Comparison of ENCODE assay signal across 8 cellular contexts in the genomic region with DNA sequence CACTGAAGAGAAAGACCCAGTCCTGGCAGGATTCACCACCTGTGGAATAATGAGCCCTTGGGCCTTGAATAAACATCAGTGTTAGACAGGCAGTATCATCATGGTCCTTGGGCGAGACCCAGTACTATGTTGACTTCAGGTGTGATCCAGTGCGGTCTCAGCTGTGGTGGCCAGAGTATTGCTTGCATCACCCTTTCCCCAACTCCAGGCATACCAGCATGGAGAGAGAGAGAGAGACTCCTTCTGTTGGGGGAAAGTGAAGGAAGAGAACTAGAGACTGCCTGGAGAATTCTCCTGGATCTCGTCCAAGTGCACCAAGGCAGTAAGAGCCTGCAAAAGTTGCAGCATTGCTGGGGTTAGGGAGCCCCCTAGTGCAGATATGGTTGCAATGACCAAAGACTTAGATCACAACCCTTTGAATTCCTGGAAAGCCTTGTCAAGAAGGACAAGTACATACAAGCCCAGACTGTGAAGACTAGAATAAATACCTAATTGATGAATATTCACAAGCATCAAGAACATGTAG.
DNase-seq lines count a peak whose midpoint lies in the region; ATAC-seq, FAIRE-seq and TF ChIP-seq lines count a peak whose summit lies in the region.

No MANE protein-coding gene starts in this region.

- peaks cover 0 to 8% (median 5%) of the 10 kb centered on the region in 3 donors for H3K27me3 Mint-ChIP-seq in CD14-positive monocyte (ENCODE audit: low read depth in 3 of 3)

- H3K9me3 Mint-ChIP-seq in CD14-positive monocyte: peaks cover 0 to 7% (median 2%) of the 10 kb centered on the region in 7 donors

- no peak for ATAC-seq in HG02938 (IDR thresholded peaks at IDR 0.05; ENCODE audit: unreplicated experiment)

- H3K36me3 ChIP-seq in bronchial epithelial cell (ENCODE audit: control insufficient read depth, insufficient read depth, low read length): no peaks in the 10 kb centered on the region

- no peaks in the 10 kb centered on the region for H3K27me3 ChIP-seq in bronchial epithelial cell (ENCODE audit: control insufficient read depth, insufficient read depth, low read length)

- TF ChIP-seq CTCF in CD14-positive monocyte (IDR thresholded peaks at IDR 0.05) (peak; percentile 41), bronchial epithelial cell (IDR thresholded peaks at IDR 0.05; ENCODE audit: insufficient read depth, low read length, severe bottlenecking) (peak; percentile 68)

- peak; percentile 40 for FAIRE-seq in bronchial epithelial cell (lab: Jason Lieb, UNC)

- DNase-seq in CD14-positive monocyte (ENCODE audit: low spot score) (peak; percentile 47), H4 (ENCODE audit: low spot score) (peak; percentile 72), NCI-H2081 (lab: John Stamatoyannopoulos, UW) (peak; percentile 40 to 75), T1000 (lab: John Stamatoyannopoulos, UW) (peak; percentile 13), bronchial epithelial cell (ENCODE audit: low read depth) (peak; percentile 95), left kidney (ENCODE audit: low read depth, low spot score) (peak; percentile 84)
- peak in 2 of 3 donors; percentile 4 to 10 for DNase-seq in stimulated activated CD4-positive, alpha-beta T cell treated with anti-CD3 and anti-CD28 coated beads, TNF-alpha, amount 100 ng/mL, for 48 hours (ENCODE audit: low read depth in 3 of 3)

- H3K27ac Mint-ChIP-seq in CD14-positive monocyte: no peak overlapping the region

- H3K4me3 Mint-ChIP-seq in CD14-positive monocyte: no peak overlapping the region

- intact Hi-C loops in CD14-positive monocyte (cut with micrococcal nuclease): no loop called here

- H3K4me1 Mint-ChIP-seq in CD14-positive monocyte: no peaks in the 10 kb centered on the region

- H3K4me3 ChIP-seq in bronchial epithelial cell (ENCODE audit: low read depth, low read length): no peak overlapping the region

- H3K36me3 Mint-ChIP-seq in CD14-positive monocyte: no peaks in the 10 kb centered on the region

Comparison
In these comparisons a context has a peak if more than half of its experiments do, and no peak if none do; other contexts are left out.
1. DNase-seq: peak in every context shown above with its lines; median percentile 95 in bronchial epithelial cell; 84 in left kidney; 72 in H4; 58 in NCI-H2081; 47 in CD14-positive monocyte; 13 in T1000; 7 in stimulated activated CD4-positive, alpha-beta T cell treated with anti-CD3 and anti-CD28 coated beads, TNF-alpha, amount 100 ng/mL, for 48 hours.